ENCODE assay signal across 20 cellular contexts in genomic region chr13:95608640-95609280, GRCh38. TPM values are rescaled to one million over a fixed set of nuclear protein-coding genes. Genes with fewer than 3 reads are reported as not detected.
DNase-seq lines count a peak whose midpoint lies in the region; ATAC-seq and TF ChIP-seq lines count a peak whose summit lies in the region.
"Had no signal": no experiment of that assay in that cellular context is flagged by ENCODE, and none has a peak within 500 bp of the region (broad histone marks: within the 10 kb centered on the region; RNA-seq: fewer than 3 reads in every experiment).

No MANE protein-coding gene starts in this region.

- H3K9me3 ChIP-seq in WERI-Rb-1 (ENCODE audit: severe bottlenecking) (no peaks in the 10 kb centered on the region), OCI-LY7 (ENCODE audit: low read length) (no peaks in the 10 kb centered on the region)
- H3K9me3 ChIP-seq: testis had no signal

- H3K4me1 ChIP-seq in GM23338 (ENCODE audit: insufficient read depth) (no peaks in the 10 kb centered on the region), OCI-LY7 (ENCODE audit: insufficient read depth, low read length, poor library complexity, severe bottlenecking) (no peaks in the 10 kb centered on the region)
- H3K4me1 ChIP-seq: testis had no signal

- no peaks in the 10 kb centered on the region for H3K9me3 Mint-ChIP-seq in GM23338
- H3K9me3 Mint-ChIP-seq: activated naive CD8-positive, alpha-beta T cell treated with anti-CD3 and anti-CD28 coated beads for 36 hours; activated T-helper 1 cell treated with anti-CD3 and anti-CD28 coated beads, Interleukin-12 subunit alpha, Interleukin-12 subunit beta, Interleukin-2, Interleukin-4 antibody, amounts not matched to agents 30 ng/mL and 10 ng/mL and 1 ng/mL, durations not matched to agents 14 hours and 24 hours and 36 hours had no signal

- H3K27me3 ChIP-seq in GM23338 (ENCODE audit: insufficient read depth) (no peaks in the 10 kb centered on the region), WERI-Rb-1 (ENCODE audit: insufficient read depth, low read depth, severe bottlenecking) (no peaks in the 10 kb centered on the region)
- H3K27me3 ChIP-seq: testis had no signal

- H3K4me1 Mint-ChIP-seq in GM23338 = no peaks in the 10 kb centered on the region
- H3K4me1 Mint-ChIP-seq: activated naive CD8-positive, alpha-beta T cell treated with anti-CD3 and anti-CD28 coated beads for 36 hours had no signal

- no peak for ATAC-seq in GM23338
- ATAC-seq: PC-3 had no signal

- TF ChIP-seq CTCF in GM23338 (conservative IDR thresholded peaks at IDR 0.05; ENCODE audit: low read depth in 2 of 2) (no peak), WERI-Rb-1 (IDR thresholded peaks at IDR 0.05; ENCODE audit: low read depth, low read length) (no peak), fibroblast of villous mesenchyme (IDR thresholded peaks at IDR 0.05; ENCODE audit: insufficient read depth, low read depth, low read length) (no peak), OCI-LY7 (conservative IDR thresholded peaks at IDR 0.05; ENCODE audit: low read length) (no peak)

- H3K4me3 ChIP-seq in GM23338 = no peak overlapping the region
- H3K4me3 ChIP-seq in WERI-Rb-1 (ENCODE audit: low read depth, low read length) = no peak overlapping the region
- H3K4me3 ChIP-seq in fibroblast of villous mesenchyme (ENCODE audit: low read depth, low read length) = no peak overlapping the region
- no peak overlapping the region for H3K4me3 ChIP-seq in OCI-LY7 (ENCODE audit: low read depth, low read length, poor library complexity, severe bottlenecking)
- H3K4me3 ChIP-seq: coronary artery, testis had no signal

- H4K20me1 ChIP-seq in GM23338 (replicated peaks; ENCODE audit: insufficient read depth) (no peaks in the 10 kb centered on the region; the same call in 1 of the 2 replicates), OCI-LY7 (ENCODE audit: insufficient read depth, low read length) (no peaks in the 10 kb centered on the region)

- H2AFZ ChIP-seq in GM23338 (no peak overlapping the region), OCI-LY7 (ENCODE audit: low read length) (no peak overlapping the region)

- H3K4me2 ChIP-seq in GM23338 (no peak overlapping the region), OCI-LY7 (ENCODE audit: low read length) (no peak overlapping the region)

- no TSS peak for BruUV-seq in OCI-LY7 (replicated peaks; lab: Mats Ljungman, UMichigan)

- no peaks in the 10 kb centered on the region for H3K9me2 ChIP-seq in GM23338 (ENCODE audit: insufficient read depth)
- H3K9me2 ChIP-seq in OCI-LY7 (ENCODE audit: insufficient read depth, low read length) = no peaks in the 10 kb centered on the region

- peaks cover 21% of the 10 kb centered on the region; the same call in 2 of the 3 replicates for H3K36me3 Mint-ChIP-seq in GM23338 (ENCODE audit: low read depth)
- H3K36me3 Mint-ChIP-seq: activated naive CD8-positive, alpha-beta T cell treated with anti-CD3 and anti-CD28 coated beads for 36 hours had no signal

- CTCF ChIA-PET in OCI-LY7 (lab: Charles Lee; ENCODE audit: unreplicated experiment) = no interaction called here

- H3K27ac ChIP-seq in GM23338 (ENCODE audit: low read depth) = no peak overlapping the region
- H3K27ac ChIP-seq in WERI-Rb-1 = peak overlapping the region; percentile 58
- H3K27ac ChIP-seq in OCI-LY7 (ENCODE audit: low read depth, low read length, poor library complexity, severe bottlenecking) = no peak overlapping the region
- H3K27ac ChIP-seq: C4-2B, coronary artery, testis had no signal

- POLR2A ChIA-PET in OCI-LY7 (lab: Charles Lee) = interaction anchor here (0.7 kb wide), 1 partner anchor 8 kb away, joined by 3 read pairs; no protein-coding TSS in a partner anchor

- in situ Hi-C loops in G401 (cut with HindIII; ENCODE audit: low sequenced_read_pairs) = no loop called here

- H3F3A ChIP-seq in GM23338 (replicated peaks; ENCODE audit: low read depth) = no peaks in the 10 kb centered on the region

- no peak overlapping the region for H3K4me3 Mint-ChIP-seq in GM23338
- H3K4me3 Mint-ChIP-seq: activated naive CD8-positive, alpha-beta T cell treated with anti-CD3 and anti-CD28 coated beads for 36 hours; activated T-helper 1 cell treated with anti-CD3 and anti-CD28 coated beads, Interleukin-12 subunit alpha, Interleukin-12 subunit beta, Interleukin-2, Interleukin-4 antibody, amounts not matched to agents 30 ng/mL and 10 ng/mL and 1 ng/mL, durations not matched to agents 14 hours and 24 hours and 36 hours had no signal

- H3K79me2 ChIP-seq in GM23338 (replicated peaks; ENCODE audit: insufficient read depth) (no peaks in the 10 kb centered on the region), OCI-LY7 (ENCODE audit: insufficient read depth, low read depth, low read length) (no peaks in the 10 kb centered on the region)

- no peaks in the 10 kb centered on the region for H3K27me3 Mint-ChIP-seq in GM23338 (ENCODE audit: insufficient read depth, low read depth, poor library complexity)

- intact Hi-C loops in OCI-LY7 (cut with micrococcal nuclease; ENCODE audit: unreplicated experiment) = no loop called here

- 0 out of 2 replicates have a peak overlapping the region, but pooled peaks have one; percentile 15 for H3K27ac Mint-ChIP-seq in GM23338
- H3K27ac Mint-ChIP-seq: activated naive CD8-positive, alpha-beta T cell treated with anti-CD3 and anti-CD28 coated beads for 36 hours; activated T-helper 1 cell treated with anti-CD3 and anti-CD28 coated beads, Interleukin-12 subunit alpha, Interleukin-12 subunit beta, Interleukin-2, Interleukin-4 antibody, amounts not matched to agents 30 ng/mL and 10 ng/mL and 1 ng/mL, durations not matched to agents 14 hours and 24 hours and 36 hours had no signal

- H3K36me3 ChIP-seq in GM23338 (ENCODE audit: insufficient read depth) (no peaks in the 10 kb centered on the region), WERI-Rb-1 (peaks cover 85% of the 10 kb centered on the region), OCI-LY7 (ENCODE audit: insufficient read depth, low read length) (no peaks in the 10 kb centered on the region)

- DNase-seq in G401 (ENCODE audit: low spot score) (peak; percentile 27), GM23338 (ENCODE audit: low spot score) (no peak), WERI-Rb-1 (peak; percentile 77), fibroblast of villous mesenchyme (ENCODE audit: low read depth) (peak; percentile 62), OCI-LY7 (ENCODE audit: low spot score) (no peak), glomerular visceral epithelial cell (ENCODE audit: extremely low spot score) (no peak), ecto neural progenitor cell (ENCODE audit: low spot score) (no peak), AML-193 (lab: John Stamatoyannopoulos, UW) (no peak)
- DNase-seq: activated CD4-positive, alpha-beta T cell treated with anti-CD3 and anti-CD28 coated beads for 1 hour; activated naive CD8-positive, alpha-beta T cell treated with anti-CD3 and anti-CD28 coated beads for 36 hours; foreskin melanocyte; NCI-H1436; NCI-H2171 treated with DMSO at 0.1 percent for 48 hours; NCI-H69; PC-3; T1000; testis had no signal

TF ChIP-seq in GM23338, 12 proteins besides CTCF, POLR2A, EP300 and RAD21:
- TF ChIP-seq EZH2 (IDR thresholded peaks at IDR 0.05; ENCODE audit: low read depth, unreplicated experiment) = no peak
- TF ChIP-seq CREB1 (CRISPR knock-in tag; IDR thresholded peaks at IDR 0.05; ENCODE audit: low read depth) = no peak
- TF ChIP-seq ZNF331 (CRISPR knock-in tag; IDR thresholded peaks at IDR 0.05; ENCODE audit: low read depth) = no peak
- TF ChIP-seq POLR2AphosphoS5 (IDR thresholded peaks at IDR 0.05; ENCODE audit: low read depth) = no peak
- no peak for TF ChIP-seq JUNB (IDR thresholded peaks at IDR 0.05; ENCODE audit: unreplicated experiment)

RNA-seq across cellular contexts. Expression of gene DZIP1, which starts 35.7 kb away (rescaled TPM):
- 41.6 and 75.1 TPM in 2 replicates for total RNA-seq in G401 (2014; rRNA removed; shearing (Covaris generic))
- total RNA-seq in GM23338 (2014; rRNA removed; shearing (Covaris generic)) = 22.6 and 24.2 TPM in 2 replicates
- polyA plus RNA-seq in GM23338 (2016; fragmentation: Nextera tagmentation; extraction: Ambion mirVana) = 10.6 and 11.2 TPM in 2 replicates
- total RNA-seq in fibroblast of villous mesenchyme = 38.9 and 44.8 TPM in 2 replicates
- total RNA-seq in OCI-LY7 (2014; rRNA removed; shearing (Covaris generic)) = not detected in 2 replicates
- not detected in 2 replicates for total RNA-seq in OCI-LY7 (2022)

RNA-seq across cellular contexts. Expression of gene CLDN10, which starts 56.2 kb away (rescaled TPM):
- total RNA-seq in G401 (2014; rRNA removed; shearing (Covaris generic)) = not detected in 2 replicates
- 34.7 and 35.7 TPM in 2 replicates for total RNA-seq in GM23338 (2014; rRNA removed; shearing (Covaris generic))
- 65.9 and 69.1 TPM in 2 replicates for polyA plus RNA-seq in GM23338 (2016; fragmentation: Nextera tagmentation; extraction: Ambion mirVana)
- total RNA-seq in fibroblast of villous mesenchyme (not detected in 2 replicates), OCI-LY7 (2022) (not detected in 2 replicates)
- not detected in 2 replicates for total RNA-seq in OCI-LY7 (2014; rRNA removed; shearing (Covaris generic))
- total RNA-seq: activated naive CD8-positive, alpha-beta T cell treated with anti-CD3 and anti-CD28 coated beads for 36 hours; activated T-helper 1 cell treated with anti-CD3 and anti-CD28 coated beads, Interleukin-12 subunit alpha, Interleukin-12 subunit beta, Interleukin-2, Interleukin-4 antibody, amounts not matched to agents 30 ng/mL and 10 ng/mL and 1 ng/mL, durations not matched to agents 14 hours and 24 hours and 36 hours; PC-3 had no signal

Comparison
In these comparisons a context has a peak if more than half of its experiments do, and no peak if none do; other contexts are left out.
1. DNase-seq: peak in G401 (single experiment), WERI-Rb-1 (single experiment) and fibroblast of villous mesenchyme (single experiment); none in GM23338 (single experiment), OCI-LY7 (single experiment), glomerular visceral epithelial cell (single experiment), ecto neural progenitor cell (single experiment) and AML-193 (0 of 2).
2. RNA of gene DZIP1, which starts 35.7 kb away (total RNA-seq): 41.6 to 75.1 TPM in G401, 38.9 to 44.8 TPM in fibroblast of villous mesenchyme and 22.6 to 24.2 TPM in GM23338; not detected in OCI-LY7; every median in the first group is over 10 times any median in the second.
3. RNA of gene CLDN10, which starts 56.2 kb away (total RNA-seq): 34.7 to 35.7 TPM in GM23338; not detected in G401, not detected in fibroblast of villous mesenchyme and not detected in OCI-LY7; every median in the first group is over 10 times any median in the second.